11 cellular contexts compared by ENCODE assay signal in genomic region chr6:21648475-21649050, GRCh38. TPM values are rescaled to one million over a fixed set of nuclear protein-coding genes. Genes with fewer than 3 reads are reported as not detected.
A peak's percentile ranks its signal among the peaks of the same experiment; 100 is the strongest.
DNase-seq lines count a peak whose midpoint lies in the region; ATAC-seq and TF ChIP-seq lines count a peak whose summit lies in the region.
"Had no signal": no experiment of that assay in that cellular context is flagged by ENCODE, and none has a peak within 500 bp of the region (broad histone marks: within the 10 kb centered on the region; RNA-seq: fewer than 3 reads in every experiment).

No MANE protein-coding gene starts in this region.

- H3K36me3 Mint-ChIP-seq in stimulated activated naive B cell treated with anti-CD40 and anti-IgM and Interleukin-4, amounts not matched to agents 10 μg/mL and 1 μg/mL and 100 μg/mL, for 72 hours, result peaks cover 2 to 3% of the 10 kb centered on the region in 2 donors

- H3K4me3 ChIP-seq in NB4 (ENCODE audit: low read depth, low read length), result no peak overlapping the region
- H3K4me3 ChIP-seq: thoracic aorta had no signal

- no peaks in the 10 kb centered on the region for H3K27me3 Mint-ChIP-seq in stimulated activated naive B cell treated with anti-CD40 and anti-IgM and Interleukin-4, amounts not matched to agents 10 μg/mL and 1 μg/mL and 100 μg/mL, for 72 hours
- H3K27me3 Mint-ChIP-seq: CD4-positive, alpha-beta T cell had no signal

- ATAC-seq in GM19043 (IDR thresholded peaks at IDR 0.05; ENCODE audit: low read depth, unreplicated experiment), result peak; percentile 81
- ATAC-seq in HG02884 (IDR thresholded peaks at IDR 0.05; ENCODE audit: unreplicated experiment), result peak; percentile 80
- ATAC-seq in stimulated activated naive B cell treated with anti-CD40 and anti-IgM and Interleukin-4, amounts not matched to agents 10 μg/mL and 1 μg/mL and 100 μg/mL, for 72 hours (replicated peaks), result peak; percentile 83 to 87
- no peak for ATAC-seq in GM18858 (IDR thresholded peaks at IDR 0.05; ENCODE audit: unreplicated experiment)
- ATAC-seq in HG03520 (IDR thresholded peaks at IDR 0.05; ENCODE audit: unreplicated experiment), result no peak

- TF ChIP-seq POLR2A in NB4 (IDR thresholded peaks at IDR 0.05; ENCODE audit: extremely low read depth, insufficient read length), result no peak

- peaks cover 6 to 9% of the 10 kb centered on the region in 2 donors for H3K9me3 Mint-ChIP-seq in stimulated activated naive B cell treated with anti-CD40 and anti-IgM and Interleukin-4, amounts not matched to agents 10 μg/mL and 1 μg/mL and 100 μg/mL, for 72 hours

- no peak overlapping the region for H3K27ac Mint-ChIP-seq in stimulated activated naive B cell treated with anti-CD40 and anti-IgM and Interleukin-4, amounts not matched to agents 10 μg/mL and 1 μg/mL and 100 μg/mL, for 72 hours
- H3K27ac Mint-ChIP-seq: CD4-positive, alpha-beta T cell had no signal

- peaks cover 0 to 8% of the 10 kb centered on the region in 2 donors for H3K4me1 Mint-ChIP-seq in stimulated activated naive B cell treated with anti-CD40 and anti-IgM and Interleukin-4, amounts not matched to agents 10 μg/mL and 1 μg/mL and 100 μg/mL, for 72 hours

- no peak overlapping the region for H3K4me3 Mint-ChIP-seq in stimulated activated naive B cell treated with anti-CD40 and anti-IgM and Interleukin-4, amounts not matched to agents 10 μg/mL and 1 μg/mL and 100 μg/mL, for 72 hours
- H3K4me3 Mint-ChIP-seq: CD4-positive, alpha-beta T cell had no signal

- DNase-seq in NB4 (ENCODE audit: low read depth) (peak; percentile 27), cerebellum (ENCODE audit: low spot score) (no peak)
- no peak for DNase-seq in stimulated activated naive B cell treated with anti-CD40 and anti-IgM and Interleukin-4, amounts not matched to agents 10 μg/mL and 1 μg/mL and 100 μg/mL, for 72 hours
- DNase-seq: activated naive CD4-positive, alpha-beta T cell treated with anti-CD3 and anti-CD28 coated beads, Interleukin-2, amount 50 U/mL, for 16 hours; CD4-positive, alpha-beta T cell; NCI-H345 had no signal

- no peak for TF ChIP-seq CTCF in NB4 (IDR thresholded peaks at IDR 0.05; ENCODE audit: low read depth, low read length)

RNA-seq across cellular contexts. Expression of gene SOX4, which starts 55.0 kb away (rescaled TPM):
- total RNA-seq in cerebellum, result 217 TPM

Comparison
In these comparisons a context has a peak if more than half of its experiments do, and no peak if none do; other contexts are left out.
1. ATAC-seq: peak in GM19043 (single experiment), HG02884 (single experiment) and stimulated activated naive B cell treated with anti-CD40 and anti-IgM and Interleukin-4, amounts not matched to agents 10 μg/mL and 1 μg/mL and 100 μg/mL, for 72 hours (2 of 2); none in GM18858 (single experiment) and HG03520 (single experiment).